In the genomic region with DNA sequence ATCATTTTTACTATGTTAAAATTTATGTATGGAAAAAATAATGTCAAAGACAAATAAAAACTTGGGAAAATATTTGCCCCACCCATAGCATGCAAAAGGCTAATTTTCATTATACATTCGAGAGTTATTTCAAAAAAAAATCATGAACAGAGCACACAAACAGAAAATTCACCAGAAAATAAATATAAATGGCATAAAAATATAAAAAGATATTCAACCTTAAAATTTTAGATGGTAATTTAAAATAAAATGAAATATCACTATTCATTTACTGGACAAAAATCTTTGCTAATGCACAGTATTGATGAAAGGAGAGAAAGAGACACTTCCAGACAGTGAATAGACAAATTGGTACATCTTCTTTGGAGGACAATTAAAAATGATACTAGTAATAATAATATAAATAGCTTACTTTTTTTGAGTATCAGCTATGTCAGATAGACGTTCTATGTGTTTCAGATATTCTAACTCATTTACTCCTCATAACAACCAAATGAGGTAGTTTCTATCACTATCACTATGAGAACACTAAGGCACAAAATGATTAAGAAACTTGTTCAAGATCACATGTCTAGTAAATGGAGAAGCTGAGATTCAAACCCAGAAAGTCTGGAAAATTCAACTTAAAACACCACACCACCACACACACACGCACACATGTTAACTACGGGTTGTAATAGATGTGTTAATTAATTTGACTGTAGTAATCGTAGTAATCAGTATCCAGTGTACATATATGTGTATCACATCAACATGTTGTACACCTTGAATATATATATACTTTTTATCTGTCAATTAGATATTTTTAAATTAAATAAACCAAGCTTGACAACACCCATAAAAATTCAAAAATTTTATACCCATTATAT, we compare ENCODE assay signal across 9 cellular contexts.
DNase-seq lines count a peak whose midpoint lies in the region; ATAC-seq, FAIRE-seq and TF ChIP-seq lines count a peak whose summit lies in the region.
"Had no signal": no experiment of that assay in that cellular context is flagged by ENCODE, and none has a peak within 500 bp of the region (broad histone marks: within the 10 kb centered on the region; RNA-seq: fewer than 3 reads in every experiment).

No MANE protein-coding gene starts in this region.

- H3K27me3 ChIP-seq in SK-N-SH (ENCODE audit: insufficient read depth) (no peaks in the 10 kb centered on the region), astrocyte (ENCODE audit: insufficient read depth, low read length) (no peaks in the 10 kb centered on the region), iPS-20b (ENCODE audit: insufficient read depth, low read length) (no peaks in the 10 kb centered on the region), subcutaneous abdominal adipose tissue (ENCODE audit: control insufficient read depth in 5 of 5, insufficient read depth in 4 of 5, low read length in 5 of 5) (no peaks in the 10 kb centered on the region)

- TF ChIP-seq CTCF in SK-N-SH (IDR thresholded peaks at IDR 0.05) (no peak), astrocyte (IDR thresholded peaks at IDR 0.05; ENCODE audit: insufficient read depth, low read depth, low read length) (no peak)

- no peak overlapping the region for H3K27ac ChIP-seq in SK-N-SH (ENCODE audit: low read depth in 2 of 2, low read length in 1 of 2)
- H3K27ac ChIP-seq in astrocyte (ENCODE audit: low read depth, low read length): no peak overlapping the region
- H3K27ac ChIP-seq in iPS-20b (ENCODE audit: low read length): no peak overlapping the region
- no peak overlapping the region for H3K27ac ChIP-seq in subcutaneous abdominal adipose tissue (ENCODE audit: low read depth, low read length)

- no peak for DNase-seq in SK-N-SH
- DNase-seq in astrocyte (ENCODE audit: low read depth): no peak
- DNase-seq in NCI-H1417 (lab: John Stamatoyannopoulos, UW): no peak
- DNase-seq in activated naive CD4-positive, alpha-beta T cell treated with anti-CD3 and anti-CD28 coated beads, Interleukin-2, amount 10 ng/mL, durations not matched to agents 7 days and 5 days: no peak
- no peak for DNase-seq in activated CD8-positive, alpha-beta T cell treated with anti-CD3 and anti-CD28 coated beads, Interleukin-2, amount 10 ng/mL, durations not matched to agents 7 days and 5 days

- no peak for TF ChIP-seq RAD21 in SK-N-SH (IDR thresholded peaks at IDR 0.05; ENCODE audit: low read length)

- H3K4me3 ChIP-seq in SK-N-SH (ENCODE audit: low read depth in 2 of 2, low read length in 1 of 2): peak overlapping the region; percentile 43 to 52; a peak in 2 of 4 replicates
- no peak overlapping the region for H3K4me3 ChIP-seq in astrocyte (ENCODE audit: insufficient read depth, low read depth, low read length)
- H3K4me3 ChIP-seq in iPS-20b (ENCODE audit: low read length): peak overlapping the region; percentile 56; the same call in 1 of the 2 replicates
- H3K4me3 ChIP-seq in subcutaneous abdominal adipose tissue (ENCODE audit: low read depth in 1 of 5, low read length in 5 of 5): peak overlapping the region in 4 of 5 donors; percentile 42 to 63 (median 54)

- H3K9me3 ChIP-seq in SK-N-SH: no peaks in the 10 kb centered on the region
- H3K9me3 ChIP-seq in astrocyte (ENCODE audit: insufficient read depth, low read depth, low read length): no peaks in the 10 kb centered on the region
- H3K9me3 ChIP-seq in iPS-20b (ENCODE audit: insufficient read depth, low read depth, low read length): no peaks in the 10 kb centered on the region
- H3K9me3 ChIP-seq in subcutaneous abdominal adipose tissue (ENCODE audit: control insufficient read depth in 5 of 5, low read length in 5 of 5): no peaks in the 10 kb centered on the region

- H3K9me2 ChIP-seq in SK-N-SH: no peaks in the 10 kb centered on the region

- H3K4me3 Mint-ChIP-seq in astrocyte (ENCODE audit: unreplicated experiment): no peak overlapping the region
- H3K4me3 Mint-ChIP-seq in activated naive CD4-positive, alpha-beta T cell treated with anti-CD3 and anti-CD28 coated beads, Interleukin-2, amount 10 ng/mL, durations not matched to agents 7 days and 5 days: no peak overlapping the region
- no peak overlapping the region for H3K4me3 Mint-ChIP-seq in activated CD8-positive, alpha-beta T cell treated with anti-CD3 and anti-CD28 coated beads, Interleukin-2, amount 10 ng/mL, durations not matched to agents 7 days and 5 days

- CTCF ChIA-PET in SK-N-SH (lab: Yijun Ruan, JAX): interaction anchor here (1.0 to 2.1 kb wide), 6 partner anchors 15 to 421 kb away, joined by 3 to 7 read pairs (median 4); no protein-coding TSS in a partner anchor
- CTCF ChIA-PET in activated naive CD4-positive, alpha-beta T cell treated with anti-CD3 and anti-CD28 coated beads, Interleukin-2, amount 10 ng/mL, durations not matched to agents 7 days and 5 days (lab: Charles Lee): interaction anchor here (1.0 to 1.2 kb wide), 4 partner anchors 8 to 138 kb away, joined by 3 to 5 read pairs (median 4); no protein-coding TSS in a partner anchor
- CTCF ChIA-PET in activated CD8-positive, alpha-beta T cell treated with anti-CD3 and anti-CD28 coated beads, Interleukin-2, amount 10 ng/mL, durations not matched to agents 7 days and 5 days (lab: Charles Lee): interaction anchor here (1.2 to 2.2 kb wide), 2 partner anchors 62 to 421 kb away, joined by 5 to 12 read pairs; a partner anchor contains a TSS

- no peak for ATAC-seq in SK-N-SH treated with all-trans-retinoic acid at 6 μM for 48 hours
- no peak for ATAC-seq in activated CD8-positive, alpha-beta T cell treated with anti-CD3 and anti-CD28 coated beads, Interleukin-2, amount 10 ng/mL, durations not matched to agents 7 days and 5 days

- TF ChIP-seq EP300 in SK-N-SH (IDR thresholded peaks at IDR 0.05; ENCODE audit: borderline replicate concordance in 1 of 2, low read depth in 1 of 2, low read length in 1 of 2): no peak

- H3K4me2 ChIP-seq in SK-N-SH: no peak overlapping the region; the same call in 1 of the 2 replicates
- peak overlapping the region; percentile 81 for H3K4me2 ChIP-seq in astrocyte (ENCODE audit: low read length)

- no peaks in the 10 kb centered on the region for H3K9me3 Mint-ChIP-seq in astrocyte (ENCODE audit: unreplicated experiment)
- no peaks in the 10 kb centered on the region for H3K9me3 Mint-ChIP-seq in activated naive CD4-positive, alpha-beta T cell treated with anti-CD3 and anti-CD28 coated beads, Interleukin-2, amount 10 ng/mL, durations not matched to agents 7 days and 5 days
- H3K9me3 Mint-ChIP-seq in activated CD8-positive, alpha-beta T cell treated with anti-CD3 and anti-CD28 coated beads, Interleukin-2, amount 10 ng/mL, durations not matched to agents 7 days and 5 days (ENCODE audit: insufficient read depth): no peaks in the 10 kb centered on the region

- no peak overlapping the region for H3K27ac Mint-ChIP-seq in astrocyte (ENCODE audit: unreplicated experiment)
- H3K27ac Mint-ChIP-seq in activated naive CD4-positive, alpha-beta T cell treated with anti-CD3 and anti-CD28 coated beads, Interleukin-2, amount 10 ng/mL, durations not matched to agents 7 days and 5 days: no peak overlapping the region
- no peak overlapping the region for H3K27ac Mint-ChIP-seq in activated CD8-positive, alpha-beta T cell treated with anti-CD3 and anti-CD28 coated beads, Interleukin-2, amount 10 ng/mL, durations not matched to agents 7 days and 5 days

- H3K36me3 ChIP-seq in SK-N-SH (replicated peaks in 1 of 2; ENCODE audit: control insufficient read depth in 1 of 2, insufficient read depth in 2 of 2, low read length in 1 of 2) (no peaks in the 10 kb centered on the region), astrocyte (ENCODE audit: insufficient read depth, low read length) (no peaks in the 10 kb centered on the region), iPS-20b (ENCODE audit: insufficient read depth, low read depth, low read length) (no peaks in the 10 kb centered on the region), subcutaneous abdominal adipose tissue (ENCODE audit: control insufficient read depth in 5 of 5, insufficient read depth in 5 of 5, low read length in 5 of 5) (no peaks in the 10 kb centered on the region)

- H3K79me2 ChIP-seq in SK-N-SH (ENCODE audit: insufficient read depth) (no peaks in the 10 kb centered on the region), astrocyte (ENCODE audit: insufficient read depth, low read length) (no peaks in the 10 kb centered on the region)

- no peaks in the 10 kb centered on the region for H3K4me1 Mint-ChIP-seq in astrocyte (ENCODE audit: low read depth, unreplicated experiment)
- peaks cover 6% of the 10 kb centered on the region for H3K4me1 Mint-ChIP-seq in activated naive CD4-positive, alpha-beta T cell treated with anti-CD3 and anti-CD28 coated beads, Interleukin-2, amount 10 ng/mL, durations not matched to agents 7 days and 5 days
- H3K4me1 Mint-ChIP-seq in activated CD8-positive, alpha-beta T cell treated with anti-CD3 and anti-CD28 coated beads, Interleukin-2, amount 10 ng/mL, durations not matched to agents 7 days and 5 days (ENCODE audit: low read depth): peaks cover 8% of the 10 kb centered on the region

- H3K36me3 Mint-ChIP-seq in astrocyte (ENCODE audit: low read depth, unreplicated experiment): no peaks in the 10 kb centered on the region
- H3K36me3 Mint-ChIP-seq in activated naive CD4-positive, alpha-beta T cell treated with anti-CD3 and anti-CD28 coated beads, Interleukin-2, amount 10 ng/mL, durations not matched to agents 7 days and 5 days: no peaks in the 10 kb centered on the region
- H3K36me3 Mint-ChIP-seq in activated CD8-positive, alpha-beta T cell treated with anti-CD3 and anti-CD28 coated beads, Interleukin-2, amount 10 ng/mL, durations not matched to agents 7 days and 5 days (ENCODE audit: low read depth): no peaks in the 10 kb centered on the region

- H4K20me1 ChIP-seq in SK-N-SH (ENCODE audit: insufficient read depth) (no peaks in the 10 kb centered on the region), astrocyte (ENCODE audit: insufficient read depth, low read length) (no peaks in the 10 kb centered on the region)

- H3K9ac ChIP-seq in SK-N-SH: no peak overlapping the region
- H3K9ac ChIP-seq in astrocyte (ENCODE audit: low read length): no peak overlapping the region
- H3K9ac ChIP-seq in iPS-20b (ENCODE audit: low read depth, low read length): no peak overlapping the region; the same call in 1 of the 2 replicates
- peak overlapping the region in 1 of 5 donors; percentile 57 for H3K9ac ChIP-seq in subcutaneous abdominal adipose tissue (ENCODE audit: low read length in 5 of 5)

- POLR2A ChIA-PET in SK-N-SH (lab: Yijun Ruan, JAX): no interaction called here
- POLR2A ChIA-PET in activated CD8-positive, alpha-beta T cell treated with anti-CD3 and anti-CD28 coated beads, Interleukin-2, amount 10 ng/mL, durations not matched to agents 7 days and 5 days (lab: Charles Lee): interaction anchor here (0.8 to 1.1 kb wide), 2 partner anchors 119 to 314 kb away, joined by 4 read pairs; a partner anchor contains a TSS

- 86% methylated on average over 5 of the region's 5 CpGs for WGBS in SK-N-SH (ENCODE audit: low lambda C conversion rate)

- peak overlapping the region; percentile 83 for H2AFZ ChIP-seq in SK-N-SH (ENCODE audit: low read depth)
- H2AFZ ChIP-seq in astrocyte (ENCODE audit: low read depth, low read length): no peak overlapping the region

- no peaks in the 10 kb centered on the region for H3K27me3 Mint-ChIP-seq in astrocyte (ENCODE audit: low read depth, unreplicated experiment)
- H3K27me3 Mint-ChIP-seq in activated naive CD4-positive, alpha-beta T cell treated with anti-CD3 and anti-CD28 coated beads, Interleukin-2, amount 10 ng/mL, durations not matched to agents 7 days and 5 days: peaks cover 7% of the 10 kb centered on the region
- peaks cover 9% of the 10 kb centered on the region for H3K27me3 Mint-ChIP-seq in activated CD8-positive, alpha-beta T cell treated with anti-CD3 and anti-CD28 coated beads, Interleukin-2, amount 10 ng/mL, durations not matched to agents 7 days and 5 days (ENCODE audit: low read depth)

- H3K4me1 ChIP-seq in SK-N-SH (ENCODE audit: control insufficient read depth in 1 of 2, insufficient read depth in 2 of 2, low read depth in 1 of 2, low read length in 1 of 2) (no peaks in the 10 kb centered on the region; a peak in 1 of 4 replicates), astrocyte (ENCODE audit: insufficient read depth, low read length) (no peaks in the 10 kb centered on the region), iPS-20b (ENCODE audit: insufficient read depth, low read length) (no peaks in the 10 kb centered on the region), subcutaneous abdominal adipose tissue (ENCODE audit: control insufficient read depth in 5 of 5, insufficient read depth in 5 of 5, low read length in 5 of 5) (peaks cover 0 to 16% (median 7%) of the 10 kb centered on the region in 5 donors)

- no peak for FAIRE-seq in astrocyte (lab: Jason Lieb, UNC)
- FAIRE-seq: G401.6 had no signal

- H3F3A ChIP-seq in SK-N-SH (replicated peaks; ENCODE audit: insufficient read depth): no peaks in the 10 kb centered on the region
